9 cellular contexts compared by ENCODE assay signal in the genomic region with DNA sequence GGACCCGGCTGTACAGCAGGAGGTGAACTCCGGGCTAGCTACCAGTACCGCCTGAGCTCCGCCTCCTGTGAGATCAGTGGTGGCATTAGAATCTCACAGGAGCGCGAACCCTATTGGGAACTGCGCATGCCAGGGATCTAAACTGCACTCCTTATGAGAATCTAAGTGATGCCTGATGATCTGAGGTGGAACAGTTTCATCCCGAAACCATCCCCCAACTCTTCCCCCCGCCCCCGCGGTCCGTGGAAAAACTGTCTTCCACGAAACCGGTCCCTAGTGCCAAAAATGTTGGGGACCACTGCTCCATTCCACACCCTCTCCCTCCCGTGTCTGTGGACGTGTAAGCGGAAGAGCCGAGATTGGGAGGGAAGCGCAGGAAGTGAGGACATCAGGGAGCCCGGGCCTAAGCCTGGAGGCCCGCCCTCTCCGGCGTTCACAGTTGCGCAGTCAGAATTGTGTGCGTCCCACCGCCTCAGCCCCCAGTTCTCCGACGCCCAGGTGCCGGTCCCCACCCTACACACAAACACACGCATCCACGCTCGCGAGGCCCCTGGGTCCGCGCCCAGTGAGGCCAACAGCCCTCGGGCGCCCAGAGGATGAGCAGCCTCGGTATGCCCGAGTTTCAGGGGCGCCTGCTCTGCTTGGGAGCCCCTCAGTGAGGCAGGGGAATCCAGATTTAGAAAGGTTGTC. TPM values are rescaled to one million over a fixed set of nuclear protein-coding genes. Genes with fewer than 3 reads are reported as not detected.
A peak's percentile ranks its signal among the peaks of the same experiment; 100 is the strongest.
DNase-seq lines count a peak whose midpoint lies in the region; ATAC-seq, FAIRE-seq and TF ChIP-seq lines count a peak whose summit lies in the region.
"Had no signal": no experiment of that assay in that cellular context is flagged by ENCODE, and none has a peak within 500 bp of the region (broad histone marks: within the 10 kb centered on the region; RNA-seq: fewer than 3 reads in every experiment).

No MANE protein-coding gene starts in this region.

- peak; percentile 43 for ATAC-seq in HG02981 (IDR thresholded peaks at IDR 0.05; ENCODE audit: unreplicated experiment)
- ATAC-seq in WTC11 = peak; percentile 38

- H3K4me3 ChIP-seq in kidney (ENCODE audit: low read length in 2 of 2) = peak overlapping the region; percentile 91 to 94

- no peaks in the 10 kb centered on the region for H3K9me3 ChIP-seq in kidney (ENCODE audit: control insufficient read depth in 1 of 2, low read length in 2 of 2)

- H3K27me3 Mint-ChIP-seq in WTC11 (ENCODE audit: low read depth) = peaks cover 10% of the 10 kb centered on the region

- H3K36me3 Mint-ChIP-seq in WTC11 = no peaks in the 10 kb centered on the region

- H3K4me1 ChIP-seq in kidney (ENCODE audit: control insufficient read depth in 1 of 2, insufficient read depth in 1 of 2, low read depth in 1 of 2, low read length in 2 of 2) = peaks cover 13 to 18% of the 10 kb centered on the region in 2 donors

- H3K36me3 ChIP-seq in kidney (ENCODE audit: control insufficient read depth in 1 of 2, insufficient read depth in 2 of 2, low read length in 2 of 2) = no peaks in the 10 kb centered on the region

- no peak for FAIRE-seq in kidney (lab: Jason Lieb, UNC)
- FAIRE-seq: A204.1 had no signal

- peak overlapping the region; percentile 100 for H3K27ac ChIP-seq in caudate nucleus (ENCODE audit: low read depth, low read length)
- H3K27ac ChIP-seq in kidney (ENCODE audit: low read depth in 2 of 2, low read length in 2 of 2) = peak overlapping the region; percentile 98 to 100

- POLR2A ChIA-PET in WTC11 (lab: Charles Lee) = interaction anchor here (0.6 to 3.6 kb wide), 6 partner anchors 22 to 340 kb away, joined by 3 to 24 read pairs (median 6); a partner anchor contains a TSS

- CTCF ChIA-PET in WTC11 (lab: Charles Lee) = interaction anchor here (0.7 to 8.1 kb wide), 13 partner anchors 12 to 410 kb away, joined by 3 to 106 read pairs (median 11); a partner anchor contains a TSS

- H3K4me1 Mint-ChIP-seq in WTC11 = peaks cover 25% of the 10 kb centered on the region

- intact Hi-C loops in kidney (cut with DNase I) = loop anchor here (10.0 kb wide), 1 partner anchor 348 kb away; a partner anchor contains a TSS

- DNase-seq in DMS53 (lab: John Stamatoyannopoulos, UW) (peak; percentile 72), DMS53 treated with DMSO at 0.1 percent for 48 hours (lab: John Stamatoyannopoulos, UW; ENCODE audit: unreplicated experiment) (no peak), NCI-H2107 (lab: John Stamatoyannopoulos, UW) (peak; percentile 48), WTC11 (ENCODE audit: low spot score) (peak; percentile 73), caudate nucleus (lab: John Stamatoyannopoulos, UW) (peak in 60 of 61 donors; percentile 35 to 96 (median 92)), kidney (peak; percentile 97)
- DNase-seq in stimulated activated CD4-positive, alpha-beta T cell treated with anti-CD3 and anti-CD28 coated beads, Interleukin-12 subunit alpha, Interleukin-12 subunit beta, amount 100 ng/mL, for 48 hours (ENCODE audit: low read depth in 2 of 3, low spot score in 1 of 3) = peak; percentile 55 to 72 (median 59)

- TF ChIP-seq CTCF in WTC11 (IDR thresholded peaks at IDR 0.05) (no peak), kidney (IDR thresholded peaks at IDR 0.05; ENCODE audit: borderline replicate concordance, extremely low read depth, insufficient read depth) (no peak)

- H3K4me3 Mint-ChIP-seq in WTC11 = no peak overlapping the region

- no peak overlapping the region for H3K27ac Mint-ChIP-seq in WTC11

- H3K9ac ChIP-seq in kidney (ENCODE audit: low read length in 2 of 2) = peak overlapping the region; percentile 96 to 99

- H3K9me3 Mint-ChIP-seq in WTC11 = no peaks in the 10 kb centered on the region

TF ChIP-seq in WTC11, 78 proteins besides CTCF, POLR2A, EP300 and RAD21 (continues in another document):
- TF ChIP-seq, protein P1, sequence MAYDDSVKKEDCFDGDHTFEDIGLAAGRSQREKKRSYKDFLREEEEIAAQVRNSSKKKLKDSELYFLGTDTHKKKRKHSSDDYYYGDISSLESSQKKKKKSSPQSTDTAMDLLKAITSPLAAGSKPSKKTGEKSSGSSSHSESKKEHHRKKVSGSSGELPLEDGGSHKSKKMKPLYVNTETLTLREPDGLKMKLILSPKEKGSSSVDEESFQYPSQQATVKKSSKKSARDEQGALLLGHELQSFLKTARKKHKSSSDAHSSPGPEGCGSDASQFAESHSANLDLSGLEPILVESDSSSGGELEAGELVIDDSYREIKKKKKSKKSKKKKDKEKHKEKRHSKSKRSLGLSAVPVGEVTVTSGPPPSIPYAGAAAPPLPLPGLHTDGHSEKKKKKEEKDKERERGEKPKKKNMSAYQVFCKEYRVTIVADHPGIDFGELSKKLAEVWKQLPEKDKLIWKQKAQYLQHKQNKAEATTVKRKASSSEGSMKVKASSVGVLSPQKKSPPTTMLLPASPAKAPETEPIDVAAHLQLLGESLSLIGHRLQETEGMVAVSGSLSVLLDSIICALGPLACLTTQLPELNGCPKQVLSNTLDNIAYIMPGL (CRISPR knock-in tag; IDR thresholded peaks at IDR 0.05) = peak; percentile 59; the same call in 1 of the 2 replicates
- TF ChIP-seq HMGA2 (CRISPR knock-in tag; IDR thresholded peaks at IDR 0.05) (no peak), ZNF396 (CRISPR knock-in tag; IDR thresholded peaks at IDR 0.05; ENCODE audit: borderline replicate concordance) (no peak), TEAD4 (CRISPR knock-in tag; IDR thresholded peaks at IDR 0.05) (0 out of 2 replicates have a peak, but pooled peaks have one; percentile 8)
- TF ChIP-seq, protein P2, sequence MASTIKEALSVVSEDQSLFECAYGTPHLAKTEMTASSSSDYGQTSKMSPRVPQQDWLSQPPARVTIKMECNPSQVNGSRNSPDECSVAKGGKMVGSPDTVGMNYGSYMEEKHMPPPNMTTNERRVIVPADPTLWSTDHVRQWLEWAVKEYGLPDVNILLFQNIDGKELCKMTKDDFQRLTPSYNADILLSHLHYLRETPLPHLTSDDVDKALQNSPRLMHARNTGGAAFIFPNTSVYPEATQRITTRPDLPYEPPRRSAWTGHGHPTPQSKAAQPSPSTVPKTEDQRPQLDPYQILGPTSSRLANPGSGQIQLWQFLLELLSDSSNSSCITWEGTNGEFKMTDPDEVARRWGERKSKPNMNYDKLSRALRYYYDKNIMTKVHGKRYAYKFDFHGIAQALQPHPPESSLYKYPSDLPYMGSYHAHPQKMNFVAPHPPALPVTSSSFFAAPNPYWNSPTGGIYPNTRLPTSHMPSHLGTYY (CRISPR knock-in tag; IDR thresholded peaks at IDR 0.05) = no peak
- TF ChIP-seq, protein P3, sequence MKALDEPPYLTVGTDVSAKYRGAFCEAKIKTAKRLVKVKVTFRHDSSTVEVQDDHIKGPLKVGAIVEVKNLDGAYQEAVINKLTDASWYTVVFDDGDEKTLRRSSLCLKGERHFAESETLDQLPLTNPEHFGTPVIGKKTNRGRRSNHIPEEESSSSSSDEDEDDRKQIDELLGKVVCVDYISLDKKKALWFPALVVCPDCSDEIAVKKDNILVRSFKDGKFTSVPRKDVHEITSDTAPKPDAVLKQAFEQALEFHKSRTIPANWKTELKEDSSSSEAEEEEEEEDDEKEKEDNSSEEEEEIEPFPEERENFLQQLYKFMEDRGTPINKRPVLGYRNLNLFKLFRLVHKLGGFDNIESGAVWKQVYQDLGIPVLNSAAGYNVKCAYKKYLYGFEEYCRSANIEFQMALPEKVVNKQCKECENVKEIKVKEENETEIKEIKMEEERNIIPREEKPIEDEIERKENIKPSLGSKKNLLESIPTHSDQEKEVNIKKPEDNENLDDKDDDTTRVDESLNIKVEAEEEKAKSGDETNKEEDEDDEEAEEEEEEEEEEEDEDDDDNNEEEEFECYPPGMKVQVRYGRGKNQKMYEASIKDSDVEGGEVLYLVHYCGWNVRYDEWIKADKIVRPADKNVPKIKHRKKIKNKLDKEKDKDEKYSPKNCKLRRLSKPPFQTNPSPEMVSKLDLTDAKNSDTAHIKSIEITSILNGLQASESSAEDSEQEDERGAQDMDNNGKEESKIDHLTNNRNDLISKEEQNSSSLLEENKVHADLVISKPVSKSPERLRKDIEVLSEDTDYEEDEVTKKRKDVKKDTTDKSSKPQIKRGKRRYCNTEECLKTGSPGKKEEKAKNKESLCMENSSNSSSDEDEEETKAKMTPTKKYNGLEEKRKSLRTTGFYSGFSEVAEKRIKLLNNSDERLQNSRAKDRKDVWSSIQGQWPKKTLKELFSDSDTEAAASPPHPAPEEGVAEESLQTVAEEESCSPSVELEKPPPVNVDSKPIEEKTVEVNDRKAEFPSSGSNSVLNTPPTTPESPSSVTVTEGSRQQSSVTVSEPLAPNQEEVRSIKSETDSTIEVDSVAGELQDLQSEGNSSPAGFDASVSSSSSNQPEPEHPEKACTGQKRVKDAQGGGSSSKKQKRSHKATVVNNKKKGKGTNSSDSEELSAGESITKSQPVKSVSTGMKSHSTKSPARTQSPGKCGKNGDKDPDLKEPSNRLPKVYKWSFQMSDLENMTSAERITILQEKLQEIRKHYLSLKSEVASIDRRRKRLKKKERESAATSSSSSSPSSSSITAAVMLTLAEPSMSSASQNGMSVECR (CRISPR knock-in tag; IDR thresholded peaks at IDR 0.05; ENCODE audit: borderline replicate concordance) = 0 out of 2 replicates have a peak, but pooled peaks have one; percentile 4
- TF ChIP-seq, protein P4, sequence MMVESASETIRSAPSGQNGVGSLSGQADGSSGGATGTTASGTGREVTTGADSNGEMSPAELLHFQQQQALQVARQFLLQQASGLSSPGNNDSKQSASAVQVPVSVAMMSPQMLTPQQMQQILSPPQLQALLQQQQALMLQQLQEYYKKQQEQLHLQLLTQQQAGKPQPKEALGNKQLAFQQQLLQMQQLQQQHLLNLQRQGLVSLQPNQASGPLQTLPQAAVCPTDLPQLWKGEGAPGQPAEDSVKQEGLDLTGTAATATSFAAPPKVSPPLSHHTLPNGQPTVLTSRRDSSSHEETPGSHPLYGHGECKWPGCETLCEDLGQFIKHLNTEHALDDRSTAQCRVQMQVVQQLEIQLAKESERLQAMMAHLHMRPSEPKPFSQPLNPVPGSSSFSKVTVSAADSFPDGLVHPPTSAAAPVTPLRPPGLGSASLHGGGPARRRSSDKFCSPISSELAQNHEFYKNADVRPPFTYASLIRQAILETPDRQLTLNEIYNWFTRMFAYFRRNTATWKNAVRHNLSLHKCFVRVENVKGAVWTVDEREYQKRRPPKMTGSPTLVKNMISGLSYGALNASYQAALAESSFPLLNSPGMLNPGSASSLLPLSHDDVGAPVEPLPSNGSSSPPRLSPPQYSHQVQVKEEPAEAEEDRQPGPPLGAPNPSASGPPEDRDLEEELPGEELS (CRISPR knock-in tag; IDR thresholded peaks at IDR 0.05) = 0 out of 2 replicates have a peak, but pooled peaks have one; percentile 13

RNA-seq across cellular contexts. Expression of a gene that starts 1.8 kb away (rescaled TPM):
- 1.0 to 2.8 TPM (median 2.4 TPM) in 3 replicates for total RNA-seq in WTC11 (2021)
- total RNA-seq in kidney = 22.8 TPM
- polyA plus RNA-seq in kidney (ENCODE audit: insufficient read depth, low read depth, low replicate concordance) = 40.4 TPM

RNA-seq across cellular contexts. Expression of a gene that starts 6.0 kb away (rescaled TPM):
- total RNA-seq in WTC11 (2021) (4.8 to 5.2 TPM (median 4.9 TPM) in 3 replicates), kidney (19.4 TPM)
- 24.5 TPM for polyA plus RNA-seq in kidney (ENCODE audit: insufficient read depth, low read depth, low replicate concordance)

RNA-seq across cellular contexts. Expression of a gene that starts 41.1 kb away (rescaled TPM):
- total RNA-seq in WTC11 (2021) = not detected in 3 replicates
- not detected for total RNA-seq in kidney
- not detected for polyA plus RNA-seq in kidney (ENCODE audit: insufficient read depth, low read depth, low replicate concordance)
